8 cellular contexts compared by ENCODE assay signal in the genomic region with DNA sequence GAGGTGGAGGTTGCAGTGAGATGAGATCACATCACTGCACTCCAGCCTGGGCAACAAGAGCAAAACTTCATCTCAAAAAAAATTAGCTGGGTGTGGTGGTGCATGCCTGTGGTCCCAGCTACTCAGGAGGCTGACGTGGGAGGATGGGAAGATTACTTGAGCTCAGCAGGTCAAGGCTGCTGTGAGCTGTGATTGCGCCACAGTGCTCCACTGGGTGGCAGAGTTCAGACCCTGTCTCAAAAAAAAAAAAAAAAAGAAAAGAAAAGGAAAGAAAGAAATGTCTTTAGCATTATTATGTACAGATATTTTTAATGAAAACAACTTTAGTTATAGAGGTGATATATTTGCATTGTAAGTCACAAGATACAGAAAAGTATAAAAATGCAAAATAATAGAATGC. TPM values are rescaled to one million over a fixed set of nuclear protein-coding genes. Genes with fewer than 3 reads are reported as not detected.
DNase-seq lines count a peak whose midpoint lies in the region; ATAC-seq, FAIRE-seq and TF ChIP-seq lines count a peak whose summit lies in the region.
"Not testable (repeated sequence)": the region's sequence is repeated elsewhere in the genome, so short reads cannot be mapped to it uniquely, and the experiment has no call there.

No MANE protein-coding gene starts in this region.

- H4K91ac ChIP-seq in trophoblast cell (ENCODE audit: low read depth, low read length): not testable (repeated sequence)

- peak; percentile 72 for FAIRE-seq in GM12891 (lab: Jason Lieb, UNC)

- not testable (repeated sequence) for H4K12ac ChIP-seq in trophoblast cell (ENCODE audit: low read depth, low read length)

- not testable (repeated sequence) for TF ChIP-seq POLR2A in GM12891 (IDR thresholded peaks at IDR 0.05; ENCODE audit: low read depth, low read length)

- not testable (repeated sequence) for H3K4me2 ChIP-seq in trophoblast cell (ENCODE audit: low read length)

- not testable (repeated sequence) for H2AFZ ChIP-seq in trophoblast cell (ENCODE audit: insufficient read depth, low read length, poor library complexity)

- not testable (repeated sequence) for H3K9me3 Mint-ChIP-seq in activated CD4-positive, alpha-beta memory T cell treated with anti-CD3 and anti-CD28 coated beads, Interleukin-2, amount 10 ng/mL, durations not matched to agents 7 days and 5 days; central memory CD8-positive, alpha-beta T cell

- ATAC-seq in central memory CD8-positive, alpha-beta T cell (replicated peaks; ENCODE audit: extremely low read depth, poor library complexity, severe bottlenecking): not testable (repeated sequence)
- ATAC-seq in left ventricle myocardium superior: peak; percentile 61

- not testable (repeated sequence) for H3K18ac ChIP-seq in trophoblast cell (ENCODE audit: low read length)

- H3K4me1 ChIP-seq in trophoblast cell (ENCODE audit: control insufficient read depth in 1 of 2, insufficient read depth in 2 of 2, low read length in 2 of 2): not testable (repeated sequence)

- not testable (repeated sequence) for H2AK5ac ChIP-seq in trophoblast cell (ENCODE audit: low read length)

- DNase-seq in AG20443 (ENCODE audit: low spot score): peak; percentile 19
- DNase-seq in GM12891 (ENCODE audit: insufficient read length, low spot score); RWPE1 (ENCODE audit: low spot score); central memory CD8-positive, alpha-beta T cell (ENCODE audit: low spot score in 2 of 2): not testable (repeated sequence)
- DNase-seq in LHCN-M2 (ENCODE audit: low read depth): peak; percentile 73
- peak; percentile 45 for DNase-seq in activated CD4-positive, alpha-beta memory T cell treated with anti-CD3 and anti-CD28 coated beads, Interleukin-2, amount 10 ng/mL, durations not matched to agents 7 days and 5 days
- peak; percentile 49 for DNase-seq in left ventricle myocardium superior
- DNase-seq in trophoblast cell: peak; percentile 28 to 31

- H2BK12ac ChIP-seq in trophoblast cell (ENCODE audit: low read length): not testable (repeated sequence)

- not testable (repeated sequence) for H3K9me3 ChIP-seq in trophoblast cell (ENCODE audit: insufficient read depth, low read depth, low read length)

- H3K4me3 Mint-ChIP-seq in activated CD4-positive, alpha-beta memory T cell treated with anti-CD3 and anti-CD28 coated beads, Interleukin-2, amount 10 ng/mL, durations not matched to agents 7 days and 5 days: peak overlapping the region; percentile 30
- H3K4me3 Mint-ChIP-seq in central memory CD8-positive, alpha-beta T cell: peak overlapping the region; percentile 58

- not testable (repeated sequence) for H3K36me3 Mint-ChIP-seq in activated CD4-positive, alpha-beta memory T cell treated with anti-CD3 and anti-CD28 coated beads, Interleukin-2, amount 10 ng/mL, durations not matched to agents 7 days and 5 days (ENCODE audit: low read depth); central memory CD8-positive, alpha-beta T cell (ENCODE audit: insufficient read depth)

- not testable (repeated sequence) for H2BK120ac ChIP-seq in trophoblast cell (ENCODE audit: insufficient read depth, low read length, poor library complexity)

- no CpG with 5 or more reads among the region's 2 CpGs for WGBS in trophoblast cell (ENCODE audit: extremely low coverage, insufficient coverage, insufficient read length)

- H3K4me3 ChIP-seq in trophoblast cell (ENCODE audit: low read depth, low read length): not testable (repeated sequence)

- H3K23ac ChIP-seq in trophoblast cell (ENCODE audit: low read length): not testable (repeated sequence)

- intact Hi-C loops in left ventricle myocardium superior (cut with micrococcal nuclease): not testable (repeated sequence)

- peaks cover 36% of the 10 kb centered on the region for H3K4me1 Mint-ChIP-seq in activated CD4-positive, alpha-beta memory T cell treated with anti-CD3 and anti-CD28 coated beads, Interleukin-2, amount 10 ng/mL, durations not matched to agents 7 days and 5 days
- peaks cover 41% of the 10 kb centered on the region for H3K4me1 Mint-ChIP-seq in central memory CD8-positive, alpha-beta T cell

- H3K36me3 ChIP-seq in trophoblast cell (ENCODE audit: control insufficient read depth in 1 of 2, insufficient read depth in 2 of 2, low read length in 2 of 2): not testable (repeated sequence)

- not testable (repeated sequence) for H3K27me3 Mint-ChIP-seq in activated CD4-positive, alpha-beta memory T cell treated with anti-CD3 and anti-CD28 coated beads, Interleukin-2, amount 10 ng/mL, durations not matched to agents 7 days and 5 days; central memory CD8-positive, alpha-beta T cell

- not testable (repeated sequence) for H3K79me2 ChIP-seq in trophoblast cell (ENCODE audit: control insufficient read depth, insufficient read depth, low read length, poor library complexity)

- H3K27me3 ChIP-seq in trophoblast cell (ENCODE audit: insufficient read depth, low read length): not testable (repeated sequence)

- not testable (repeated sequence) for H3K79me1 ChIP-seq in trophoblast cell (ENCODE audit: low read length)

- not testable (repeated sequence) for H2BK5ac ChIP-seq in trophoblast cell (ENCODE audit: low read depth, low read length, poor library complexity)

- not testable (repeated sequence) for H3K14ac ChIP-seq in trophoblast cell (ENCODE audit: low read length)

- H3K4ac ChIP-seq in trophoblast cell (ENCODE audit: low read depth, low read length): not testable (repeated sequence)

- TF ChIP-seq CTCF in RWPE1 (conservative IDR thresholded peaks at IDR 0.05; ENCODE audit: low read depth): peak; percentile 31

- H3K27ac Mint-ChIP-seq in activated CD4-positive, alpha-beta memory T cell treated with anti-CD3 and anti-CD28 coated beads, Interleukin-2, amount 10 ng/mL, durations not matched to agents 7 days and 5 days: peak overlapping the region; percentile 45
- peak overlapping the region; percentile 72 for H3K27ac Mint-ChIP-seq in central memory CD8-positive, alpha-beta T cell (ENCODE audit: low read depth)

- H3K9ac ChIP-seq in trophoblast cell (ENCODE audit: low read length): not testable (repeated sequence)

- CTCF ChIA-PET in RWPE1 (lab: Yijun Ruan, JAX): not testable (repeated sequence)
- CTCF ChIA-PET in activated CD4-positive, alpha-beta memory T cell treated with anti-CD3 and anti-CD28 coated beads, Interleukin-2, amount 10 ng/mL, durations not matched to agents 7 days and 5 days (lab: Charles Lee): interaction anchor here (0.6 to 2.9 kb wide), 29 partner anchors 9 to 387 kb away, joined by 3 to 34 read pairs (median 4); partner anchors contain the start of genes GRSF1, MOB1B, RUFY3 and UTP3

- POLR2A ChIA-PET in RWPE1 (lab: Yijun Ruan, JAX; ENCODE audit: low non-redundant PET): not testable (repeated sequence)
- POLR2A ChIA-PET in activated CD4-positive, alpha-beta memory T cell treated with anti-CD3 and anti-CD28 coated beads, Interleukin-2, amount 10 ng/mL, durations not matched to agents 7 days and 5 days (lab: Charles Lee): interaction anchor here (1.0 to 5.0 kb wide), 10 partner anchors 12 to 271 kb away, joined by 3 to 40 read pairs (median 6); partner anchors contain the start of genes DCK, GRSF1, RUFY3 and UTP3

- H3K27ac ChIP-seq in RWPE1; trophoblast cell (ENCODE audit: low read depth, low read length): not testable (repeated sequence)

- not testable (repeated sequence) for H4K8ac ChIP-seq in trophoblast cell (ENCODE audit: low read depth, low read length)

RNA-seq across cellular contexts. Expression of gene RUFY3, which starts 14.2 kb away (rescaled TPM):
- 8.8 TPM for polyA plus RNA-seq in GM12891 (2012; ENCODE audit: low read depth, missing spikeins)
- total RNA-seq in LHCN-M2 (2014; rRNA removed) (28.9 and 36.4 TPM in 2 replicates), left ventricle myocardium superior (22.1 TPM)
- polyA plus RNA-seq in LHCN-M2 (2012): 11.5 TPM
- 1 to 10 TPM; 9.1 to 9.7 TPM for total RNA-seq in activated CD4-positive, alpha-beta memory T cell treated with anti-CD3 and anti-CD28 coated beads, Interleukin-2, amount 10 ng/mL, durations not matched to agents 7 days and 5 days
- polyA plus RNA-seq in trophoblast cell (2013): 22.8 and 24.6 TPM in 2 replicates

RNA-seq across cellular contexts. Expression of gene UTP3, which starts 47.6 kb away (rescaled TPM):
- polyA plus RNA-seq in GM12891 (2012; ENCODE audit: low read depth, missing spikeins): 31.5 TPM
- total RNA-seq in LHCN-M2 (2014; rRNA removed) (17.7 and 33.0 TPM in 2 replicates), left ventricle myocardium superior (14.2 TPM)
- polyA plus RNA-seq in LHCN-M2 (2012): 24.1 TPM
- total RNA-seq in activated CD4-positive, alpha-beta memory T cell treated with anti-CD3 and anti-CD28 coated beads, Interleukin-2, amount 10 ng/mL, durations not matched to agents 7 days and 5 days: 10 to 100 TPM; 28.7 to 28.9 TPM
- 26.5 and 27.7 TPM in 2 replicates for polyA plus RNA-seq in trophoblast cell (2013)
